4 cellular contexts compared by ENCODE assay signal in genomic region chr14:101550202-101550912, GRCh38. TPM values are rescaled to one million over a fixed set of nuclear protein-coding genes. Genes with fewer than 3 reads are reported as not detected.
"Had no signal": no experiment of that assay in that cellular context is flagged by ENCODE, and none has a peak within 500 bp of the region (broad histone marks: within the 10 kb centered on the region; RNA-seq: fewer than 3 reads in every experiment).

No MANE protein-coding gene starts in this region.

RNA-seq across cellular contexts. Expression of gene DIO3, which starts 10.9 kb away (rescaled TPM):
- total RNA-seq: HepG2, HT1080, IMR-90 had no signal
- polyA plus RNA-seq: HepG2, IgD-negative memory B cell, IMR-90 had no signal
